27 cellular contexts compared by ENCODE assay signal in genomic region chr3:42593635-42594034, GRCh38. TPM values are rescaled to one million over a fixed set of nuclear protein-coding genes. Genes with fewer than 3 reads are reported as not detected.
DNase-seq lines count a peak whose midpoint lies in the region; ATAC-seq lines count a peak whose summit lies in the region.
"Had no signal": no experiment of that assay in that cellular context is flagged by ENCODE, and none has a peak within 500 bp of the region (broad histone marks: within the 10 kb centered on the region; RNA-seq: fewer than 3 reads in every experiment).

No MANE protein-coding gene starts in this region.

- H3K27ac Mint-ChIP-seq in activated CD4-positive, alpha-beta memory T cell treated with anti-CD3 and anti-CD28 coated beads for 36 hours: peak overlapping the region; percentile 44
- no peak overlapping the region for H3K27ac Mint-ChIP-seq in activated CD4-positive, alpha-beta memory T cell treated with anti-CD3 and anti-CD28 coated beads, Interleukin-2, amount 10 ng/mL, durations not matched to agents 7 days and 5 days
- peak overlapping the region; percentile 44 for H3K27ac Mint-ChIP-seq in activated T-helper 17 cell treated with anti-CD3 and anti-CD28 coated beads, Interleukin-2, amount 50 U/mL, for 72 hours
- H3K27ac Mint-ChIP-seq: activated CD4-positive, alpha-beta T cell treated with anti-CD3 and anti-CD28 coated beads, Interleukin-2, amount 10 ng/mL, durations not matched to agents 7 days and 5 days had no signal

- ATAC-seq in activated T-helper 17 cell treated with anti-CD3 and anti-CD28 coated beads, Interleukin-2, amount 50 U/mL, for 72 hours (replicated peaks): no peak
- ATAC-seq in HG02798 (IDR thresholded peaks at IDR 0.05; ENCODE audit: poor library complexity, unreplicated experiment) (no peak), HG02870 (IDR thresholded peaks at IDR 0.05; ENCODE audit: unreplicated experiment) (no peak)
- ATAC-seq: body of pancreas, left lung had no signal

- H2BK12ac ChIP-seq in mesenchymal stem cell (ENCODE audit: low read length in 2 of 2): no peak overlapping the region

- H3K4me3 Mint-ChIP-seq in activated CD4-positive, alpha-beta memory T cell treated with anti-CD3 and anti-CD28 coated beads for 36 hours: no peak overlapping the region
- no peak overlapping the region for H3K4me3 Mint-ChIP-seq in activated CD4-positive, alpha-beta memory T cell treated with anti-CD3 and anti-CD28 coated beads, Interleukin-2, amount 10 ng/mL, durations not matched to agents 7 days and 5 days
- peak overlapping the region; percentile 80 for H3K4me3 Mint-ChIP-seq in activated T-helper 17 cell treated with anti-CD3 and anti-CD28 coated beads, Interleukin-2, amount 50 U/mL, for 72 hours
- H3K4me3 Mint-ChIP-seq: activated CD4-positive, alpha-beta T cell treated with anti-CD3 and anti-CD28 coated beads, Interleukin-2, amount 10 ng/mL, durations not matched to agents 7 days and 5 days had no signal

- H3K9me3 ChIP-seq in HUES48 (ENCODE audit: control insufficient read depth, insufficient read depth, low read length): no peaks in the 10 kb centered on the region
- no peaks in the 10 kb centered on the region for H3K9me3 ChIP-seq in mesenchymal stem cell (ENCODE audit: control insufficient read depth, low read length)
- H3K9me3 ChIP-seq: adrenal gland, body of pancreas, left lung, stomach, tibial artery had no signal

- H3K4me1 ChIP-seq in HUES48 (ENCODE audit: control insufficient read depth, insufficient read depth, low read length) (peaks cover 36% of the 10 kb centered on the region), mesenchymal stem cell (ENCODE audit: control insufficient read depth, insufficient read depth, low read depth, low read length) (peaks cover 6% of the 10 kb centered on the region)

- H3K79me1 ChIP-seq in mesenchymal stem cell (replicated peaks; ENCODE audit: low read length, poor library complexity, severe bottlenecking): peaks cover 4% of the 10 kb centered on the region

- no peak overlapping the region for H2BK5ac ChIP-seq in mesenchymal stem cell (ENCODE audit: low read depth, low read length, poor library complexity, severe bottlenecking)

- peak overlapping the region; percentile 77 for H3K27ac ChIP-seq in HUES48 (ENCODE audit: low read depth, low read length)
- H3K27ac ChIP-seq in mesenchymal stem cell (ENCODE audit: low read length, poor library complexity, severe bottlenecking): no peak overlapping the region
- H3K27ac ChIP-seq: adrenal gland, body of pancreas, HL-60, left lung, stomach, tibial artery, WERI-Rb-1 had no signal

- H3K4me3 ChIP-seq in HUES48 (ENCODE audit: low read depth, low read length) (peak overlapping the region; percentile 10; the same call in 1 of the 2 replicates), mesenchymal stem cell (ENCODE audit: insufficient read depth in 1 of 2, low read depth in 1 of 2, low read length in 2 of 2) (no peak overlapping the region)
- H3K4me3 ChIP-seq: adrenal gland, body of pancreas, left lung, stomach, tibial artery had no signal

- no peak overlapping the region for H3K23ac ChIP-seq in mesenchymal stem cell (ENCODE audit: low read length in 2 of 2)

- no peaks in the 10 kb centered on the region for H3K27me3 Mint-ChIP-seq in activated CD4-positive, alpha-beta memory T cell treated with anti-CD3 and anti-CD28 coated beads for 36 hours
- H3K27me3 Mint-ChIP-seq in activated CD4-positive, alpha-beta memory T cell treated with anti-CD3 and anti-CD28 coated beads, Interleukin-2, amount 10 ng/mL, durations not matched to agents 7 days and 5 days: no peaks in the 10 kb centered on the region
- H3K27me3 Mint-ChIP-seq in activated T-helper 17 cell treated with anti-CD3 and anti-CD28 coated beads, Interleukin-2, amount 50 U/mL, for 72 hours: no peaks in the 10 kb centered on the region
- H3K27me3 Mint-ChIP-seq: activated CD4-positive, alpha-beta T cell treated with anti-CD3 and anti-CD28 coated beads, Interleukin-2, amount 10 ng/mL, durations not matched to agents 7 days and 5 days had no signal

- CTCF ChIA-PET in activated CD4-positive, alpha-beta memory T cell treated with anti-CD3 and anti-CD28 coated beads for 36 hours (lab: Charles Lee): interaction anchor here (1.0 kb wide), 1 partner anchor 20 kb away, joined by 4 read pairs; no protein-coding TSS in a partner anchor
- CTCF ChIA-PET in activated CD4-positive, alpha-beta memory T cell treated with anti-CD3 and anti-CD28 coated beads, Interleukin-2, amount 10 ng/mL, durations not matched to agents 7 days and 5 days (lab: Charles Lee): interaction anchor here (1.0 kb wide), 1 partner anchor 9 kb away, joined by 3 read pairs; no protein-coding TSS in a partner anchor

- H3K4me1 Mint-ChIP-seq in activated CD4-positive, alpha-beta memory T cell treated with anti-CD3 and anti-CD28 coated beads for 36 hours (ENCODE audit: low read depth): peaks cover 41% of the 10 kb centered on the region
- peaks cover 63% of the 10 kb centered on the region for H3K4me1 Mint-ChIP-seq in activated CD4-positive, alpha-beta memory T cell treated with anti-CD3 and anti-CD28 coated beads, Interleukin-2, amount 10 ng/mL, durations not matched to agents 7 days and 5 days
- H3K4me1 Mint-ChIP-seq in activated T-helper 17 cell treated with anti-CD3 and anti-CD28 coated beads, Interleukin-2, amount 50 U/mL, for 72 hours: peaks cover 13% of the 10 kb centered on the region

- WGBS in mesenchymal stem cell: 100% methylated on average over 1 of the region's 1 CpG

- no peaks in the 10 kb centered on the region for H3K9me3 Mint-ChIP-seq in activated CD4-positive, alpha-beta memory T cell treated with anti-CD3 and anti-CD28 coated beads for 36 hours
- peaks cover 2% of the 10 kb centered on the region for H3K9me3 Mint-ChIP-seq in activated CD4-positive, alpha-beta memory T cell treated with anti-CD3 and anti-CD28 coated beads, Interleukin-2, amount 10 ng/mL, durations not matched to agents 7 days and 5 days
- no peaks in the 10 kb centered on the region for H3K9me3 Mint-ChIP-seq in activated T-helper 17 cell treated with anti-CD3 and anti-CD28 coated beads, Interleukin-2, amount 50 U/mL, for 72 hours
- H3K9me3 Mint-ChIP-seq: activated CD4-positive, alpha-beta T cell treated with anti-CD3 and anti-CD28 coated beads, Interleukin-2, amount 10 ng/mL, durations not matched to agents 7 days and 5 days had no signal

- no peak for DNase-seq in activated CD4-positive, alpha-beta memory T cell treated with anti-CD3 and anti-CD28 coated beads for 36 hours
- no peak for DNase-seq in activated CD4-positive, alpha-beta memory T cell treated with anti-CD3 and anti-CD28 coated beads, Interleukin-2, amount 10 ng/mL, durations not matched to agents 7 days and 5 days
- no peak for DNase-seq in mesenchymal stem cell
- DNase-seq in HPDE6-E6E7 (ENCODE audit: extremely low spot score): no peak
- DNase-seq: activated CD4-positive, alpha-beta T cell treated with anti-CD3 and anti-CD28 coated beads, Interleukin-2, amount 10 ng/mL, durations not matched to agents 7 days and 5 days; activated CD8-positive, alpha-beta memory T cell treated with anti-CD3 and anti-CD28 coated beads, Interleukin-2, amount 50 U/mL, for 4 hours; activated gamma-delta T cell; adrenal gland; body of pancreas; DMS53; GDM1; left lung; NCI-H1048; NCI-H187; NCI-H2171; NCI-H510A treated with DMSO at 0.1 percent for 48 hours; NK-92 treated with Interleukin-12 subunit alpha and Interleukin-12 subunit beta, amount 100 ng/mL, for 24 hours; Right ventricle myocardium superior; stomach; T-helper 9 cell; tibial artery; WERI-Rb-1 had no signal

- H3K4ac ChIP-seq in mesenchymal stem cell (ENCODE audit: low read depth in 1 of 2, low read length in 2 of 2): no peak overlapping the region

- H4K8ac ChIP-seq in mesenchymal stem cell (ENCODE audit: low read length): peak overlapping the region; percentile 36

- POLR2A ChIA-PET in activated CD4-positive, alpha-beta memory T cell treated with anti-CD3 and anti-CD28 coated beads for 36 hours (lab: Charles Lee): interaction anchor here (1.3 kb wide), 1 partner anchor 13 kb away, joined by 3 read pairs; no protein-coding TSS in a partner anchor
- POLR2A ChIA-PET in activated CD4-positive, alpha-beta memory T cell treated with anti-CD3 and anti-CD28 coated beads, Interleukin-2, amount 10 ng/mL, durations not matched to agents 7 days and 5 days (lab: Charles Lee): interaction anchor here (1.3 to 1.6 kb wide), 2 partner anchors 8 to 11 kb away, joined by 3 to 11 read pairs; partner anchors contain the start of gene SEC22C

- H2BK15ac ChIP-seq in mesenchymal stem cell (ENCODE audit: low read depth, poor library complexity, severe bottlenecking): no peak overlapping the region

- H2AFZ ChIP-seq in mesenchymal stem cell (ENCODE audit: low read depth, low read length): no peak overlapping the region

- H3K9ac ChIP-seq in HUES48 (ENCODE audit: low read depth, low read length) (no peak overlapping the region), mesenchymal stem cell (ENCODE audit: low read length) (no peak overlapping the region)

- intact Hi-C loops in activated CD4-positive, alpha-beta memory T cell treated with anti-CD3 and anti-CD28 coated beads for 36 hours (cut with micrococcal nuclease): no loop called here

- no peak overlapping the region for H2BK120ac ChIP-seq in mesenchymal stem cell (ENCODE audit: low read depth, low read length)

- H3K36me3 Mint-ChIP-seq in activated CD4-positive, alpha-beta memory T cell treated with anti-CD3 and anti-CD28 coated beads for 36 hours: peaks cover 46% of the 10 kb centered on the region
- peaks cover 61% of the 10 kb centered on the region for H3K36me3 Mint-ChIP-seq in activated CD4-positive, alpha-beta memory T cell treated with anti-CD3 and anti-CD28 coated beads, Interleukin-2, amount 10 ng/mL, durations not matched to agents 7 days and 5 days (ENCODE audit: low read depth)
- peaks cover 66% of the 10 kb centered on the region for H3K36me3 Mint-ChIP-seq in activated T-helper 17 cell treated with anti-CD3 and anti-CD28 coated beads, Interleukin-2, amount 50 U/mL, for 72 hours (ENCODE audit: low read depth)

- H3K18ac ChIP-seq in mesenchymal stem cell (ENCODE audit: low read depth in 1 of 2, low read length in 2 of 2): no peak overlapping the region

- H3K36me3 ChIP-seq in HUES48 (ENCODE audit: control insufficient read depth, insufficient read depth, low read length) (peaks cover 47% of the 10 kb centered on the region), mesenchymal stem cell (ENCODE audit: control insufficient read depth in 1 of 2, insufficient read depth in 2 of 2, low read depth in 1 of 2, low read length in 2 of 2) (peaks cover 0 to 45% of the 10 kb centered on the region in 2 experiments)

- H4K91ac ChIP-seq in mesenchymal stem cell (ENCODE audit: low read length): no peak overlapping the region

- peak overlapping the region; percentile 5 for H3K4me2 ChIP-seq in mesenchymal stem cell (ENCODE audit: low read length, poor library complexity, severe bottlenecking)

- no peak overlapping the region for H3K14ac ChIP-seq in mesenchymal stem cell (ENCODE audit: low read length in 2 of 2)

- no peak overlapping the region for H2AK5ac ChIP-seq in mesenchymal stem cell (ENCODE audit: low read length, severe bottlenecking)

- H3K27me3 ChIP-seq in HUES48 (ENCODE audit: control insufficient read depth, insufficient read depth, low read length) (no peaks in the 10 kb centered on the region), mesenchymal stem cell (ENCODE audit: control insufficient read depth in 1 of 2, insufficient read depth in 1 of 2, low read length in 2 of 2) (no peaks in the 10 kb centered on the region)
- H3K27me3 ChIP-seq: adrenal gland, body of pancreas, left lung, stomach, tibial artery had no signal

RNA-seq across cellular contexts. Expression of gene SS18L2, which starts 3.0 kb away (rescaled TPM):
- 10 to 100 TPM; 58.0 to 59.3 TPM for total RNA-seq in activated CD4-positive, alpha-beta memory T cell treated with anti-CD3 and anti-CD28 coated beads for 36 hours
- total RNA-seq in activated CD4-positive, alpha-beta memory T cell treated with anti-CD3 and anti-CD28 coated beads, Interleukin-2, amount 10 ng/mL, durations not matched to agents 7 days and 5 days: 10 to 100 TPM; 64.4 to 65.1 TPM
- 10 to 100 TPM; 55.7 to 69.8 TPM for total RNA-seq in activated T-helper 17 cell treated with anti-CD3 and anti-CD28 coated beads, Interleukin-2, amount 50 U/mL, for 72 hours
- 39.2 TPM for polyA plus RNA-seq in mesenchymal stem cell (2013, experiment 1 of 2)
- polyA plus RNA-seq in mesenchymal stem cell (2013, experiment 2 of 2): 42.8 TPM

RNA-seq across cellular contexts. Expression of gene NKTR, which starts 6.9 kb away (rescaled TPM):
- 10 to 100 TPM; 65.9 to 73.9 TPM for total RNA-seq in activated CD4-positive, alpha-beta memory T cell treated with anti-CD3 and anti-CD28 coated beads for 36 hours
- total RNA-seq in activated CD4-positive, alpha-beta memory T cell treated with anti-CD3 and anti-CD28 coated beads, Interleukin-2, amount 10 ng/mL, durations not matched to agents 7 days and 5 days: 10 to 100 TPM; 97.8 to 98.9 TPM
- total RNA-seq in activated T-helper 17 cell treated with anti-CD3 and anti-CD28 coated beads, Interleukin-2, amount 50 U/mL, for 72 hours: 100 to 1,000 TPM in 1 of 2 donors, 10 to 100 TPM in 1; 81.8 to 122 TPM
- 26.4 TPM for polyA plus RNA-seq in mesenchymal stem cell (2013, experiment 1 of 2)
- polyA plus RNA-seq in mesenchymal stem cell (2013, experiment 2 of 2): 22.4 TPM

RNA-seq across cellular contexts. Expression of gene SEC22C, which starts 11.9 kb away (rescaled TPM):
- 10 to 100 TPM; 47.0 to 49.2 TPM for total RNA-seq in activated CD4-positive, alpha-beta memory T cell treated with anti-CD3 and anti-CD28 coated beads for 36 hours
- 10 to 100 TPM; 58.8 to 62.0 TPM for total RNA-seq in activated CD4-positive, alpha-beta memory T cell treated with anti-CD3 and anti-CD28 coated beads, Interleukin-2, amount 10 ng/mL, durations not matched to agents 7 days and 5 days
- total RNA-seq in activated T-helper 17 cell treated with anti-CD3 and anti-CD28 coated beads, Interleukin-2, amount 50 U/mL, for 72 hours: 10 to 100 TPM; 32.3 to 46.9 TPM
- polyA plus RNA-seq in mesenchymal stem cell (2013, experiment 1 of 2): 42.5 TPM
- polyA plus RNA-seq in mesenchymal stem cell (2013, experiment 2 of 2): 45.2 TPM

RNA-seq across cellular contexts. Expression of gene ZBTB47, which starts 59.9 kb away (rescaled TPM):
- total RNA-seq in activated CD4-positive, alpha-beta memory T cell treated with anti-CD3 and anti-CD28 coated beads for 36 hours: 1 to 10 TPM; 1.0 to 1.1 TPM
- 1 to 10 TPM in 1 of 2 experiments, under 1 TPM in 1; 0.93 to 1.1 TPM for total RNA-seq in activated CD4-positive, alpha-beta memory T cell treated with anti-CD3 and anti-CD28 coated beads, Interleukin-2, amount 10 ng/mL, durations not matched to agents 7 days and 5 days
- 1 to 10 TPM in 1 of 2 donors, under 1 TPM in 1; 0.19 to 1.2 TPM for total RNA-seq in activated T-helper 17 cell treated with anti-CD3 and anti-CD28 coated beads, Interleukin-2, amount 50 U/mL, for 72 hours
- polyA plus RNA-seq in mesenchymal stem cell (2013, experiment 1 of 2): 10.8 TPM
- 9.7 TPM for polyA plus RNA-seq in mesenchymal stem cell (2013, experiment 2 of 2)
